28 cellular contexts compared by ENCODE assay signal in the genomic region with DNA sequence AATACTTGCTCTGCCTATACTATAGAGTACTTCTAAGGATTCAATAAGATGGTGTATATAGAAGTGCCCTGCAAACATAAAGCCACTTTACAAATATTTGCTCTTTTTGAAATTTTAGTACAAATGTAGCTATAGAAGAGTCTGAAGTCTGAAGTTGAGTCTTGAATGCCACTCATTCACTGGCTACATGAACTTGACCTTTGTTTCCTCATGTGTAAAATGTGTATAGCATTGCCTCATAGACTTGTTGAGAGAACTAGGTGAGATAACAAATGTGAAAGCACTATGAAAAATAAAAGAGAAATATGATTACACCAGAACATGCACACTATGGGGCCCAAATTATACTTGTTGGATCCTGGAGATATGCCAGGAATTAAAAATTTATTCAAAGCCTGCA.
"Had no signal": no experiment of that assay in that cellular context is flagged by ENCODE, and none has a peak within 500 bp of the region (broad histone marks: within the 10 kb centered on the region; RNA-seq: fewer than 3 reads in every experiment).

No MANE protein-coding gene starts in this region.

- H3K36me3 ChIP-seq: breast epithelium, MG63, SJSA1 had no signal

- H3K27me3 ChIP-seq: breast epithelium, MG63, SJSA1 had no signal

- H3K36me3 Mint-ChIP-seq: activated naive CD8-positive, alpha-beta T cell treated with anti-CD3 and anti-CD28 coated beads, Interleukin-2, amount 10 ng/mL, durations not matched to agents 7 days and 5 days had no signal

- H3K4me1 ChIP-seq: breast epithelium, SJSA1 had no signal

- H3K4me1 Mint-ChIP-seq: activated B cell treated with CpG ODN at 0.5 μM for 24 hours; activated naive CD8-positive, alpha-beta T cell treated with anti-CD3 and anti-CD28 coated beads, Interleukin-2, amount 10 ng/mL, durations not matched to agents 7 days and 5 days; T-helper 17 cell had no signal

- FAIRE-seq: RCC 7860 had no signal

- DNase-seq: activated B cell treated with CpG ODN at 0.5 μM for 24 hours; activated CD4-positive, alpha-beta T cell treated with anti-CD3 and anti-CD28 coated beads for 1 hour; activated CD4-positive, alpha-beta T cell treated with anti-CD3 and anti-CD28 coated beads, Interleukin-2, amount 10 ng/mL, durations not matched to agents 24 days and 14 days; activated CD4-positive, alpha-beta T cell treated with anti-CD3 and anti-CD28 coated beads, Interleukin-2, amount 50 U/mL, for 48 hours; activated CD8-positive, alpha-beta memory T cell treated with anti-CD3 and anti-CD28 coated beads for 24 hours; activated naive CD4-positive, alpha-beta T cell treated with anti-CD3 and anti-CD28 coated beads, Interleukin-2, amount 50 U/mL, for 16 hours; activated naive CD8-positive, alpha-beta T cell treated with anti-CD3 and anti-CD28 coated beads, Interleukin-2, amount 10 ng/mL, durations not matched to agents 7 days and 5 days; activated T-cell treated with anti-CD3 and anti-CD28 coated beads, Interleukin-2, amount 50 U/mL, for 72 hours; aorta; caudate nucleus; MG63; MV-4-11; NCI-H1092 treated with DMSO at 0.1 percent for 48 hours; NCI-H1417 treated with DMSO at 0.1 percent for 48 hours; NCI-H1694; NCI-H2029; NCI-H2107; NCI-H345; NCI-H510A; NCI-H526 treated with DMSO at 0.1 percent for 48 hours; NCI-H82; PC-3; SHP77; T-helper 17 cell; T-helper 9 cell had no signal

- H3K9me3 ChIP-seq: breast epithelium, MG63, SJSA1 had no signal

- H3K4me3 Mint-ChIP-seq: activated B cell treated with CpG ODN at 0.5 μM for 24 hours; activated CD4-positive, alpha-beta T cell treated with anti-CD3 and anti-CD28 coated beads, Interleukin-2, amount 10 ng/mL, durations not matched to agents 24 days and 14 days; activated naive CD8-positive, alpha-beta T cell treated with anti-CD3 and anti-CD28 coated beads, Interleukin-2, amount 10 ng/mL, durations not matched to agents 7 days and 5 days; activated T-cell treated with anti-CD3 and anti-CD28 coated beads, Interleukin-2, amount 50 U/mL, for 72 hours; T-helper 17 cell had no signal

- H3K9me3 Mint-ChIP-seq: activated B cell treated with CpG ODN at 0.5 μM for 24 hours; activated CD4-positive, alpha-beta T cell treated with anti-CD3 and anti-CD28 coated beads, Interleukin-2, amount 10 ng/mL, durations not matched to agents 24 days and 14 days; activated naive CD8-positive, alpha-beta T cell treated with anti-CD3 and anti-CD28 coated beads, Interleukin-2, amount 10 ng/mL, durations not matched to agents 7 days and 5 days; activated T-cell treated with anti-CD3 and anti-CD28 coated beads, Interleukin-2, amount 50 U/mL, for 72 hours had no signal

- ATAC-seq: activated T-cell treated with anti-CD3 and anti-CD28 coated beads, Interleukin-2, amount 50 U/mL, for 72 hours; PC-3; T-helper 17 cell had no signal

- H3K27me3 Mint-ChIP-seq: activated B cell treated with CpG ODN at 0.5 μM for 24 hours had no signal

- H3K27ac ChIP-seq: breast epithelium, SJSA1 had no signal

- H3K4me3 ChIP-seq: breast epithelium, MG63, SJSA1 had no signal

- H3K27ac Mint-ChIP-seq: activated B cell treated with CpG ODN at 0.5 μM for 24 hours; activated CD4-positive, alpha-beta T cell treated with anti-CD3 and anti-CD28 coated beads, Interleukin-2, amount 10 ng/mL, durations not matched to agents 24 days and 14 days; activated naive CD8-positive, alpha-beta T cell treated with anti-CD3 and anti-CD28 coated beads, Interleukin-2, amount 10 ng/mL, durations not matched to agents 7 days and 5 days; activated T-cell treated with anti-CD3 and anti-CD28 coated beads, Interleukin-2, amount 50 U/mL, for 72 hours; T-helper 17 cell had no signal
